Comparison of ENCODE assay signal across 9 cellular contexts in the genomic region with DNA sequence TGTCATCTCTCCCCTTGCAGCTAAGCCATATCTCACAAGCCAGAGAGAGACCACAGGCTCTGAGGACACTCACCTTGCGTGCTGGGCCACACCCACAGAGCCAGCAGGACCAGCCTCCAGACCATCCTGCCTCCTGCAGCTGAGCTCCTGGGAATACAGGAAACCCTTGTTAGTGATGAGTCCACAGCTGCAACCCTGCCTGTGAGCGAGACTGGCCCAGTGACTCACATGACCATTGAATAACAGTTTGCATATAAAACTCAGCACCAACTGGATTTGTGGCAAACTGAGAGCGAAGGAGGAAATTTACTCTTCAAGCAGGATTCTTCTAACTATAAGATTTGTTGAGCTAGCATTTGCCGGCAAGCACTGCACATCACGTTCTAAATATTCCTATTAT. TPM values are rescaled to one million over a fixed set of nuclear protein-coding genes. Genes with fewer than 3 reads are reported as not detected.
DNase-seq lines count a peak whose midpoint lies in the region; ATAC-seq and TF ChIP-seq lines count a peak whose summit lies in the region.
"Had no signal": no experiment of that assay in that cellular context is flagged by ENCODE, and none has a peak within 500 bp of the region (broad histone marks: within the 10 kb centered on the region; RNA-seq: fewer than 3 reads in every experiment).

No MANE protein-coding gene starts in this region.

- POLR2A ChIA-PET in RWPE1 (lab: Yijun Ruan, JAX; ENCODE audit: low non-redundant PET), result no interaction called here

- no peaks in the 10 kb centered on the region for H3K9me3 Mint-ChIP-seq in osteocyte (ENCODE audit: unreplicated experiment)
- H3K9me3 Mint-ChIP-seq in type B pancreatic cell, result no peaks in the 10 kb centered on the region
- peaks cover 10% of the 10 kb centered on the region for H3K9me3 Mint-ChIP-seq in T-helper 2 cell treated with Interferon-gamma antibody and Interleukin-4, amounts not matched to agents 5 μg/mL and 100 μg/mL, for 36 hours

- peak; percentile 90 for DNase-seq in Daoy (ENCODE audit: low read depth)
- peak; percentile 70 for DNase-seq in RWPE1 (ENCODE audit: low spot score)
- peak; percentile 88 for DNase-seq in fibroblast of pulmonary artery (ENCODE audit: low read depth)
- DNase-seq in osteocyte (ENCODE audit: extremely low spot score, unreplicated experiment), result peak; percentile 84
- no peak for DNase-seq in type B pancreatic cell (ENCODE audit: extremely low spot score, unreplicated experiment)
- DNase-seq in Karpas-422, result no peak
- DNase-seq in T-helper 2 cell treated with Interferon-gamma antibody and Interleukin-4, amounts not matched to agents 5 μg/mL and 100 μg/mL, for 36 hours (ENCODE audit: low spot score), result no peak
- DNase-seq: activated naive CD4-positive, alpha-beta T cell treated with anti-CD3 and anti-CD28 coated beads, Interleukin-2, amount 50 U/mL, for 16 hours had no signal

- H3K27me3 Mint-ChIP-seq in osteocyte (ENCODE audit: unreplicated experiment), result no peaks in the 10 kb centered on the region
- peaks cover 65% of the 10 kb centered on the region for H3K27me3 Mint-ChIP-seq in type B pancreatic cell
- peaks cover 52% of the 10 kb centered on the region for H3K27me3 Mint-ChIP-seq in T-helper 2 cell treated with Interferon-gamma antibody and Interleukin-4, amounts not matched to agents 5 μg/mL and 100 μg/mL, for 36 hours (ENCODE audit: low read depth)

- H3K9me2 ChIP-seq in Karpas-422 (replicated peaks; ENCODE audit: insufficient read depth, low read length), result no peaks in the 10 kb centered on the region

- no peaks in the 10 kb centered on the region for H3K79me2 ChIP-seq in Karpas-422 (ENCODE audit: low read length)

- H3K36me3 Mint-ChIP-seq in osteocyte (ENCODE audit: unreplicated experiment) (peaks cover 53% of the 10 kb centered on the region), type B pancreatic cell (peaks cover 6% of the 10 kb centered on the region)
- no peaks in the 10 kb centered on the region for H3K36me3 Mint-ChIP-seq in T-helper 2 cell treated with Interferon-gamma antibody and Interleukin-4, amounts not matched to agents 5 μg/mL and 100 μg/mL, for 36 hours (ENCODE audit: low read depth)

- no peaks in the 10 kb centered on the region for H4K20me1 ChIP-seq in Karpas-422 (ENCODE audit: insufficient read depth, low read depth, low read length)

- ATAC-seq in GM18517 (IDR thresholded peaks at IDR 0.05; ENCODE audit: unreplicated experiment), result no peak

- H3K4me3 Mint-ChIP-seq in osteocyte (ENCODE audit: unreplicated experiment), result peak overlapping the region; percentile 88
- H3K4me3 Mint-ChIP-seq in type B pancreatic cell, result no peak overlapping the region
- no peak overlapping the region for H3K4me3 Mint-ChIP-seq in T-helper 2 cell treated with Interferon-gamma antibody and Interleukin-4, amounts not matched to agents 5 μg/mL and 100 μg/mL, for 36 hours

- no peaks in the 10 kb centered on the region for H3K9me3 ChIP-seq in Karpas-422 (ENCODE audit: low read length)

- no peak overlapping the region for H2AFZ ChIP-seq in Karpas-422 (ENCODE audit: low read length)

- CTCF ChIA-PET in RWPE1 (lab: Yijun Ruan, JAX), result no interaction called here

- no peak overlapping the region for H3K9ac ChIP-seq in Karpas-422 (ENCODE audit: low read length)

- H3K4me1 Mint-ChIP-seq in osteocyte (ENCODE audit: unreplicated experiment) (peaks cover 63% of the 10 kb centered on the region), type B pancreatic cell (ENCODE audit: unreplicated experiment) (peaks cover 24% of the 10 kb centered on the region)
- peaks cover 3% of the 10 kb centered on the region for H3K4me1 Mint-ChIP-seq in T-helper 2 cell treated with Interferon-gamma antibody and Interleukin-4, amounts not matched to agents 5 μg/mL and 100 μg/mL, for 36 hours (ENCODE audit: low read depth)

- H3K27ac Mint-ChIP-seq in osteocyte (ENCODE audit: unreplicated experiment) (peak overlapping the region; percentile 81), type B pancreatic cell (no peak overlapping the region)
- no peak overlapping the region for H3K27ac Mint-ChIP-seq in T-helper 2 cell treated with Interferon-gamma antibody and Interleukin-4, amounts not matched to agents 5 μg/mL and 100 μg/mL, for 36 hours

- H3K36me3 ChIP-seq in Karpas-422 (ENCODE audit: insufficient read depth, low read length), result no peaks in the 10 kb centered on the region

- TF ChIP-seq CTCF in RWPE1 (conservative IDR thresholded peaks at IDR 0.05; ENCODE audit: low read depth) (no peak), fibroblast of pulmonary artery (IDR thresholded peaks at IDR 0.05; ENCODE audit: low read length, missing control alignments) (peak; percentile 5), osteocyte (IDR thresholded peaks at IDR 0.05) (no peak), type B pancreatic cell (conservative IDR thresholded peaks at IDR 0.05) (no peak)

- H3K27ac ChIP-seq in RWPE1 (no peak overlapping the region), Karpas-422 (ENCODE audit: low read length) (no peak overlapping the region)

- H3K4me1 ChIP-seq in Karpas-422 (ENCODE audit: low read length), result no peaks in the 10 kb centered on the region

- no peak overlapping the region for H3K4me2 ChIP-seq in Karpas-422 (ENCODE audit: low read depth, low read length, poor library complexity, severe bottlenecking)

- H3K4me3 ChIP-seq in fibroblast of pulmonary artery (replicated peaks; ENCODE audit: low read depth, low read length) (peak overlapping the region; percentile 75), Karpas-422 (ENCODE audit: low read length) (no peak overlapping the region)

- no peaks in the 10 kb centered on the region for H3K27me3 ChIP-seq in Karpas-422 (ENCODE audit: low read length)

RNA-seq across cellular contexts. Expression of a gene that starts 3.0 kb away (rescaled TPM):
- 12.5 and 16.1 TPM in 2 replicates for total RNA-seq in Daoy (2014; rRNA removed; shearing (Covaris generic))
- total RNA-seq in osteocyte, result 650 and 687 TPM in 2 replicates
- 0.40 and 4.2 TPM in 2 replicates for total RNA-seq in type B pancreatic cell (ENCODE audit: low replicate concordance)
- not detected in 2 replicates for total RNA-seq in Karpas-422 (2014; rRNA removed; shearing (Covaris generic); ENCODE audit: low replicate concordance)

Comparison
In these comparisons a context has a peak if more than half of its experiments do, and no peak if none do; other contexts are left out.
1. DNase-seq: peak in Daoy (single experiment), RWPE1 (single experiment), fibroblast of pulmonary artery (single experiment) and osteocyte (single experiment); none in type B pancreatic cell (single experiment), Karpas-422 (single experiment) and T-helper 2 cell treated with Interferon-gamma antibody and Interleukin-4, amounts not matched to agents 5 μg/mL and 100 μg/mL, for 36 hours (single experiment).
2. RNA of a gene that starts 3.0 kb away (total RNA-seq): 650 to 687 TPM in osteocyte; 12.5 to 16.1 TPM in Daoy, 0.40 to 4.2 TPM in type B pancreatic cell and not detected in Karpas-422; every median in the first group is over 10 times any median in the second.